Comparison of ENCODE assay signal across 23 cellular contexts in the genomic region with DNA sequence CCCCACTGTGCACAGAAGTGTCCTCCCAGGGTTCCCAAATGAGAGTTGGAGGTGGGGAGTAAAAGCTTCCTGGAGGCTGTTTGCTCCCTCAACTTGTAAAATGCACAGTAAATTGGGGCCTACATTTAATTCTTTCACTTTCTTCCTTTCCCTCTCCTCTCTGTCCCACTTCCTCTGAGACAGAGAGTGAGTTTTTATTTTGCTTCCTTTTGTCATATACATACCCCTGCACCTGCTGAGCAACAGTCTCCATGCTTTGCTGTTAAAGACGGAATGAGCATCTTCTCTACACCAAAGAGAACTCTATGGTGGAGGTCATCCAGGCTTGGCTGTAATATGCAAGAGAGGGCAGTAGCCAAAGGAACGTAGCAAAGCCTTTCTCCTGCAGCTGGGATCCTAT.
DNase-seq lines count a peak whose midpoint lies in the region; ATAC-seq and TF ChIP-seq lines count a peak whose summit lies in the region.
"Had no signal": no experiment of that assay in that cellular context is flagged by ENCODE, and none has a peak within 500 bp of the region (broad histone marks: within the 10 kb centered on the region; RNA-seq: fewer than 3 reads in every experiment).

No MANE protein-coding gene starts in this region.

- peak; percentile 79 for ATAC-seq in DND-41 (ENCODE audit: insufficient read depth, low read depth)
- no peak for ATAC-seq in naive thymus-derived CD8-positive, alpha-beta T cell
- ATAC-seq in GM19397 (IDR thresholded peaks at IDR 0.05; ENCODE audit: unreplicated experiment): no peak
- ATAC-seq: activated T-helper 17 cell treated with anti-CD3 and anti-CD28 coated beads, Interleukin-2, amount 50 U/mL, for 72 hours; left ventricle myocardium superior; PC-3 had no signal

- no peaks in the 10 kb centered on the region for H3K9me2 ChIP-seq in Loucy (replicated peaks; ENCODE audit: low read depth, low read length)
- H3K9me2 ChIP-seq in MM.1S (replicated peaks; ENCODE audit: insufficient read depth, low read length): no peaks in the 10 kb centered on the region

- H3K4me3 ChIP-seq in BLaER1 (0 out of 2 replicates have a peak overlapping the region, but pooled peaks have one; percentile 2), DND-41 (ENCODE audit: low read depth in 1 of 2, low read length in 2 of 2) (no peak overlapping the region), Loucy (ENCODE audit: low read length, poor library complexity, severe bottlenecking) (peak overlapping the region; percentile 23), MM.1S (ENCODE audit: low read length) (no peak overlapping the region)
- H3K4me3 ChIP-seq in effector memory CD4-positive, alpha-beta T cell (ENCODE audit: insufficient read depth, low read depth, low read length, poor library complexity, severe bottlenecking): no peak overlapping the region
- H3K4me3 ChIP-seq: heart right ventricle, SK-N-MC, upper lobe of right lung had no signal

- H3K4me2 ChIP-seq in BLaER1 (peak overlapping the region; percentile 74), DND-41 (ENCODE audit: insufficient read depth, low read length) (peak overlapping the region; percentile 24), Loucy (ENCODE audit: low read depth, low read length, poor library complexity, severe bottlenecking) (peak overlapping the region; percentile 55), MM.1S (ENCODE audit: low read depth, low read length) (no peak overlapping the region)

- H3K4me1 ChIP-seq in BLaER1 (peaks cover 73% of the 10 kb centered on the region), DND-41 (ENCODE audit: insufficient read depth, low read length) (peaks cover 30% of the 10 kb centered on the region), Loucy (ENCODE audit: insufficient read depth, low read length, poor library complexity, severe bottlenecking) (peaks cover 98% of the 10 kb centered on the region), MM.1S (ENCODE audit: low read length) (no peaks in the 10 kb centered on the region)
- peaks cover 3% of the 10 kb centered on the region for H3K4me1 ChIP-seq in effector memory CD4-positive, alpha-beta T cell (ENCODE audit: control insufficient read depth, insufficient read depth, low read length, poor library complexity, severe bottlenecking)

- TF ChIP-seq CTCF in DND-41 (IDR thresholded peaks at IDR 0.05; ENCODE audit: borderline replicate concordance, extremely low read depth, low read length, poor library complexity, severe bottlenecking) (no peak), Loucy (conservative IDR thresholded peaks at IDR 0.05; ENCODE audit: low read length) (no peak), MM.1S (IDR thresholded peaks at IDR 0.05; ENCODE audit: low read length) (no peak)

- H3K36me3 ChIP-seq in BLaER1 (no peaks in the 10 kb centered on the region; the same call in 1 of the 2 replicates), DND-41 (ENCODE audit: insufficient read depth, low read length) (no peaks in the 10 kb centered on the region), Loucy (ENCODE audit: insufficient read depth, low read length) (no peaks in the 10 kb centered on the region), MM.1S (replicated peaks; ENCODE audit: insufficient read depth, low read length) (no peaks in the 10 kb centered on the region)
- no peaks in the 10 kb centered on the region for H3K36me3 ChIP-seq in effector memory CD4-positive, alpha-beta T cell (ENCODE audit: control insufficient read depth, insufficient read depth, low read length)
- H3K36me3 ChIP-seq: heart right ventricle, upper lobe of right lung had no signal

- 0 out of 2 replicates have a peak overlapping the region, but pooled peaks have one; percentile 17 for H3K9ac ChIP-seq in BLaER1
- peak overlapping the region; percentile 29 for H3K9ac ChIP-seq in DND-41 (ENCODE audit: low read depth, low read length)
- peak overlapping the region; percentile 72 for H3K9ac ChIP-seq in Loucy (ENCODE audit: low read depth, low read length, poor library complexity, severe bottlenecking)
- no peak overlapping the region for H3K9ac ChIP-seq in MM.1S (ENCODE audit: low read length)

- POLR2A ChIA-PET in naive thymus-derived CD8-positive, alpha-beta T cell (lab: Charles Lee): no interaction called here

- H3K27me3 ChIP-seq in BLaER1: no peaks in the 10 kb centered on the region
- H3K27me3 ChIP-seq in DND-41 (ENCODE audit: insufficient read depth, low read length, poor library complexity): no peaks in the 10 kb centered on the region
- H3K27me3 ChIP-seq in Loucy (ENCODE audit: insufficient read depth, low read length, poor library complexity, severe bottlenecking): no peaks in the 10 kb centered on the region
- no peaks in the 10 kb centered on the region for H3K27me3 ChIP-seq in MM.1S (replicated peaks; ENCODE audit: insufficient read depth, low read length)
- H3K27me3 ChIP-seq in effector memory CD4-positive, alpha-beta T cell (replicated peaks; ENCODE audit: control insufficient read depth, insufficient read depth, low read length, poor library complexity, severe bottlenecking): no peaks in the 10 kb centered on the region
- H3K27me3 ChIP-seq: heart right ventricle, upper lobe of right lung had no signal

- peak overlapping the region; percentile 71 for H2AFZ ChIP-seq in DND-41 (ENCODE audit: low read depth, low read length)
- 0 out of 2 replicates have a peak overlapping the region, but pooled peaks have one; percentile 9 for H2AFZ ChIP-seq in Loucy (ENCODE audit: low read length)
- no peak overlapping the region for H2AFZ ChIP-seq in MM.1S (ENCODE audit: low read length)

- H3F3A ChIP-seq in Loucy (ENCODE audit: low read depth): peaks cover 11% of the 10 kb centered on the region; the same call in 1 of the 2 replicates
- no peaks in the 10 kb centered on the region for H3F3A ChIP-seq in MM.1S (ENCODE audit: insufficient read depth, low read length)

- no peak for DNase-seq in DND-41
- no peak for DNase-seq in naive thymus-derived CD8-positive, alpha-beta T cell
- DNase-seq in MM.1S: no peak
- no peak for DNase-seq in effector memory CD4-positive, alpha-beta T cell
- no peak for DNase-seq in DMS53 (lab: John Stamatoyannopoulos, UW)
- DNase-seq: activated CD4-positive, alpha-beta T cell treated with anti-CD3 and anti-CD28 coated beads, Interleukin-2, amount 50 U/mL, for 48 hours; activated CD8-positive, alpha-beta memory T cell treated with anti-CD3 and anti-CD28 coated beads, Interleukin-2, amount 50 U/mL, for 4 hours; heart right ventricle; left ventricle myocardium superior; NCI-H1105; NCI-H1930; NCI-H524; PC-3; stimulated activated CD4-positive, alpha-beta T cell treated with anti-CD3 and anti-CD28 coated beads, Interleukin-15, amount 100 ng/mL, for 24 hours; stimulated activated CD4-positive, alpha-beta T cell treated with anti-CD3 and anti-CD28 coated beads, Interleukin-4, amount 100 ng/mL, for 4 hours; upper lobe of right lung had no signal

- peaks cover 42% of the 10 kb centered on the region for H3K9me3 ChIP-seq in BLaER1
- H3K9me3 ChIP-seq in DND-41 (ENCODE audit: insufficient read depth, low read length, severe bottlenecking): no peaks in the 10 kb centered on the region
- no peaks in the 10 kb centered on the region for H3K9me3 ChIP-seq in Loucy (ENCODE audit: insufficient read depth, low read depth, low read length)
- no peaks in the 10 kb centered on the region for H3K9me3 ChIP-seq in MM.1S (replicated peaks; ENCODE audit: insufficient read depth, low read length)
- no peaks in the 10 kb centered on the region for H3K9me3 ChIP-seq in effector memory CD4-positive, alpha-beta T cell (ENCODE audit: control insufficient read depth, low read length)
- H3K9me3 ChIP-seq: upper lobe of right lung had no signal

- H3K4me1 Mint-ChIP-seq in naive thymus-derived CD8-positive, alpha-beta T cell: peaks cover 22 to 45% (median 44%) of the 10 kb centered on the region in 4 donors

- H3K27me3 Mint-ChIP-seq in naive thymus-derived CD8-positive, alpha-beta T cell: peaks cover 0 to 1% (median 0%) of the 10 kb centered on the region in 5 donors
- H3K27me3 Mint-ChIP-seq: activated naive CD4-positive, alpha-beta T cell treated with anti-CD3 and anti-CD28 coated beads, Interleukin-2, amount 50 U/mL, for 24 hours had no signal

- H3K4me3 Mint-ChIP-seq in naive thymus-derived CD8-positive, alpha-beta T cell: peak overlapping the region in 3 of 10 donors; percentile 18 to 51 (median 29)
- H3K4me3 Mint-ChIP-seq: activated naive CD4-positive, alpha-beta T cell treated with anti-CD3 and anti-CD28 coated beads, Interleukin-2, amount 50 U/mL, for 24 hours; activated T-helper 17 cell treated with anti-CD3 and anti-CD28 coated beads, Interleukin-2, amount 50 U/mL, for 72 hours had no signal

- H3K27ac ChIP-seq in BLaER1: peak overlapping the region; percentile 80
- H3K27ac ChIP-seq in DND-41 (ENCODE audit: low read length): peak overlapping the region; percentile 81
- no peak overlapping the region for H3K27ac ChIP-seq in MM.1S (ENCODE audit: low read length)
- no peak overlapping the region for H3K27ac ChIP-seq in effector memory CD4-positive, alpha-beta T cell (ENCODE audit: insufficient read depth, low read length, poor library complexity, severe bottlenecking)
- H3K27ac ChIP-seq: C4-2B, heart right ventricle, SK-N-MC, upper lobe of right lung had no signal

- H3K79me2 ChIP-seq in DND-41 (ENCODE audit: insufficient read depth, low read length) (no peaks in the 10 kb centered on the region), Loucy (ENCODE audit: insufficient read depth, low read length) (0 out of 2 replicates have a peak, but pooled peaks cover 13% of the 10 kb centered on the region), MM.1S (ENCODE audit: low read length) (no peaks in the 10 kb centered on the region)

- no peaks in the 10 kb centered on the region for H3K9me3 Mint-ChIP-seq in naive thymus-derived CD8-positive, alpha-beta T cell
- H3K9me3 Mint-ChIP-seq: activated naive CD4-positive, alpha-beta T cell treated with anti-CD3 and anti-CD28 coated beads, Interleukin-2, amount 50 U/mL, for 24 hours; activated T-helper 17 cell treated with anti-CD3 and anti-CD28 coated beads, Interleukin-2, amount 50 U/mL, for 72 hours had no signal

- peaks cover 0 to 1% (median 0%) of the 10 kb centered on the region in 3 donors for H3K36me3 Mint-ChIP-seq in naive thymus-derived CD8-positive, alpha-beta T cell
- H3K36me3 Mint-ChIP-seq: activated naive CD4-positive, alpha-beta T cell treated with anti-CD3 and anti-CD28 coated beads, Interleukin-2, amount 50 U/mL, for 24 hours had no signal

- H4K20me1 ChIP-seq in BLaER1: no peaks in the 10 kb centered on the region
- H4K20me1 ChIP-seq in DND-41 (ENCODE audit: insufficient read depth, low read length): no peaks in the 10 kb centered on the region
- no peaks in the 10 kb centered on the region for H4K20me1 ChIP-seq in Loucy (ENCODE audit: insufficient read depth, low read length, poor library complexity, severe bottlenecking)
- no peaks in the 10 kb centered on the region for H4K20me1 ChIP-seq in MM.1S (ENCODE audit: insufficient read depth, low read length)

- H3K27ac Mint-ChIP-seq in naive thymus-derived CD8-positive, alpha-beta T cell: peak overlapping the region in 7 of 10 donors; percentile 0 to 57 (median 32)
- H3K27ac Mint-ChIP-seq: activated T-helper 17 cell treated with anti-CD3 and anti-CD28 coated beads, Interleukin-2, amount 50 U/mL, for 72 hours had no signal

Comparison
In these comparisons a context has a peak if more than half of its experiments do, and no peak if none do; other contexts are left out.
1. H3K27ac ChIP-seq: peak in BLaER1 (single experiment) and DND-41 (single experiment); none in MM.1S (single experiment) and effector memory CD4-positive, alpha-beta T cell (single experiment).
2. H3K4me3 ChIP-seq: peak in BLaER1 (single experiment) and Loucy (single experiment); none in DND-41 (0 of 2), MM.1S (single experiment) and effector memory CD4-positive, alpha-beta T cell (single experiment).